Comparison of ENCODE assay signal across 12 cellular contexts in the genomic region with DNA sequence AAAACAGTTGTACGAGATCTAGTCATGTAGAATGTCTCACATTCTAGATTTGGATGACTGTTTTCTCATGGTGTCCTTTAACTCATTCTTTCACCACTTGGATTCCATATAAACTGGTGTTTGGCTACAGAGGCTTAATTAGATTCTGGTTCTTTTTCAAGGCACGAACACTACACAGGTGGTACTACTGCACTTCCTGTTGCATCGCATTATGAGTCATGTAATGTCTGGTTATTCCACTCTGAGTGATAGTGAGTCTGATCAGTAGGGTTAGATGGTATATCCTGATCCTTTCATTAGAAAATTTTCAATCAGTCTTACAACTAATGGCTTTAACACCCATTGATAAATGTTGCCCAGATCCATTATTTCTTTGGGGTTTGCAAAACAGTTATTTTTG. TPM values are rescaled to one million over a fixed set of nuclear protein-coding genes. Genes with fewer than 3 reads are reported as not detected.
DNase-seq lines count a peak whose midpoint lies in the region; ATAC-seq and TF ChIP-seq lines count a peak whose summit lies in the region.
"Had no signal": no experiment of that assay in that cellular context is flagged by ENCODE, and none has a peak within 500 bp of the region (broad histone marks: within the 10 kb centered on the region; RNA-seq: fewer than 3 reads in every experiment).

No MANE protein-coding gene starts in this region.

- H3K9me2 ChIP-seq in GM23338 (ENCODE audit: insufficient read depth), result 0 out of 2 replicates have a peak, but pooled peaks cover 2% of the 10 kb centered on the region

- H3K27ac ChIP-seq in CD8-positive, alpha-beta T cell (ENCODE audit: low read depth, low read length), result no peak overlapping the region
- H3K27ac ChIP-seq in spleen (no peak overlapping the region), GM23338 (ENCODE audit: low read depth) (no peak overlapping the region)
- H3K27ac ChIP-seq: dorsolateral prefrontal cortex, transverse colon had no signal

- no peaks in the 10 kb centered on the region for H3K9me3 Mint-ChIP-seq in CD8-positive, alpha-beta T cell
- no peaks in the 10 kb centered on the region for H3K9me3 Mint-ChIP-seq in T-cell
- no peaks in the 10 kb centered on the region for H3K9me3 Mint-ChIP-seq in GM23338
- H3K9me3 Mint-ChIP-seq in activated T-cell treated with anti-CD3 and anti-CD28 coated beads, Interleukin-2, amount 50 U/mL, for 24 hours, result peaks cover 3% of the 10 kb centered on the region
- H3K9me3 Mint-ChIP-seq: neural crest cell had no signal

- POLR2A ChIA-PET in CD8-positive, alpha-beta T cell (lab: Charles Lee), result no interaction called here
- POLR2A ChIA-PET in T-cell (lab: Charles Lee), result no interaction called here

- H3K27ac Mint-ChIP-seq in CD8-positive, alpha-beta T cell, result no peak overlapping the region
- H3K27ac Mint-ChIP-seq in T-cell (no peak overlapping the region), GM23338 (no peak overlapping the region)
- no peak overlapping the region for H3K27ac Mint-ChIP-seq in activated T-cell treated with anti-CD3 and anti-CD28 coated beads, Interleukin-2, amount 50 U/mL, for 24 hours

- no peaks in the 10 kb centered on the region for H3F3A ChIP-seq in GM23338 (replicated peaks; ENCODE audit: low read depth)

- intact Hi-C loops in CD8-positive, alpha-beta T cell (cut with DNase I, micrococcal nuclease), result no loop called here
- intact Hi-C loops in spleen (cut with DNase I; ENCODE audit: low total_unique reads), result no loop called here

- no peaks in the 10 kb centered on the region for H3K79me2 ChIP-seq in GM23338 (replicated peaks; ENCODE audit: insufficient read depth)

- no peaks in the 10 kb centered on the region for H3K36me3 Mint-ChIP-seq in CD8-positive, alpha-beta T cell
- H3K36me3 Mint-ChIP-seq in T-cell (no peaks in the 10 kb centered on the region), GM23338 (ENCODE audit: low read depth) (no peaks in the 10 kb centered on the region)
- H3K36me3 Mint-ChIP-seq in activated T-cell treated with anti-CD3 and anti-CD28 coated beads, Interleukin-2, amount 50 U/mL, for 24 hours (ENCODE audit: low read depth), result no peaks in the 10 kb centered on the region

- no peak overlapping the region for H2AFZ ChIP-seq in GM23338

- H4K20me1 ChIP-seq in GM23338 (replicated peaks; ENCODE audit: insufficient read depth), result no peaks in the 10 kb centered on the region

- no peaks in the 10 kb centered on the region for H3K27me3 ChIP-seq in CD8-positive, alpha-beta T cell (ENCODE audit: insufficient read depth, low read length)
- H3K27me3 ChIP-seq in spleen (replicated peaks in 1 of 7), result no peaks in the 10 kb centered on the region
- no peaks in the 10 kb centered on the region for H3K27me3 ChIP-seq in GM23338 (ENCODE audit: insufficient read depth)
- H3K27me3 ChIP-seq: dorsolateral prefrontal cortex, transverse colon had no signal

- ATAC-seq in CD8-positive, alpha-beta T cell, result peak; percentile 69
- ATAC-seq in GM19043 (IDR thresholded peaks at IDR 0.05; ENCODE audit: low read depth, unreplicated experiment) (peak; percentile 75), HG02981 (IDR thresholded peaks at IDR 0.05; ENCODE audit: unreplicated experiment) (peak; percentile 71), T-cell (replicated peaks in 1 of 4) (peak; percentile 61 to 78 (median 69)), GM23338 (no peak)

- no peaks in the 10 kb centered on the region for H3K4me1 Mint-ChIP-seq in CD8-positive, alpha-beta T cell (ENCODE audit: low read depth)
- H3K4me1 Mint-ChIP-seq in T-cell (peaks cover 4 to 8% (median 7%) of the 10 kb centered on the region in 3 donors), GM23338 (peaks cover 8% of the 10 kb centered on the region; the same call in 1 of the 3 replicates)
- peaks cover 15% of the 10 kb centered on the region for H3K4me1 Mint-ChIP-seq in activated T-cell treated with anti-CD3 and anti-CD28 coated beads, Interleukin-2, amount 50 U/mL, for 24 hours (ENCODE audit: low read depth)
- H3K4me1 Mint-ChIP-seq: CD14-positive monocyte, neural crest cell had no signal

- no peak overlapping the region for H3K4me3 ChIP-seq in CD8-positive, alpha-beta T cell (ENCODE audit: low read depth, low read length)
- H3K4me3 ChIP-seq in spleen (no peak overlapping the region), GM23338 (no peak overlapping the region)
- H3K4me3 ChIP-seq: dorsolateral prefrontal cortex, transverse colon had no signal

- no peak overlapping the region for H3K4me3 Mint-ChIP-seq in CD8-positive, alpha-beta T cell
- H3K4me3 Mint-ChIP-seq in T-cell, result no peak overlapping the region
- H3K4me3 Mint-ChIP-seq in GM23338, result no peak overlapping the region
- no peak overlapping the region for H3K4me3 Mint-ChIP-seq in activated T-cell treated with anti-CD3 and anti-CD28 coated beads, Interleukin-2, amount 50 U/mL, for 24 hours
- H3K4me3 Mint-ChIP-seq: CD14-positive monocyte, neural crest cell had no signal

- H3K4me2 ChIP-seq in GM23338, result no peak overlapping the region

- no peak for TF ChIP-seq CTCF in CD8-positive, alpha-beta T cell (IDR thresholded peaks at IDR 0.05)
- TF ChIP-seq CTCF in spleen (IDR thresholded peaks at IDR 0.05 in 8 of 11, conservative IDR thresholded peaks at IDR 0.05 in 3 of 11) (no peak), GM23338 (conservative IDR thresholded peaks at IDR 0.05; ENCODE audit: low read depth in 2 of 2) (no peak)

- DNase-seq in CD8-positive, alpha-beta T cell, result no peak
- DNase-seq in T-cell (no peak), NCI-H2171 (lab: John Stamatoyannopoulos, UW) (no peak), spleen (no peak), GM23338 (ENCODE audit: low spot score) (no peak)
- DNase-seq in activated T-cell treated with anti-CD3 and anti-CD28 coated beads, Interleukin-2, amount 50 U/mL, for 24 hours, result no peak
- DNase-seq: dorsolateral prefrontal cortex, transverse colon had no signal

- H3K36me3 ChIP-seq in CD8-positive, alpha-beta T cell (ENCODE audit: insufficient read depth, low read length), result no peaks in the 10 kb centered on the region
- H3K36me3 ChIP-seq in spleen, result no peaks in the 10 kb centered on the region
- H3K36me3 ChIP-seq in GM23338 (ENCODE audit: insufficient read depth), result no peaks in the 10 kb centered on the region
- H3K36me3 ChIP-seq: transverse colon had no signal

- WGBS in spleen, 5 donors, result 75 to 79% (median 78%) methylated on average over 3 of the region's 3 CpGs

- no peaks in the 10 kb centered on the region for H3K4me1 ChIP-seq in CD8-positive, alpha-beta T cell (ENCODE audit: insufficient read depth, low read length)
- H3K4me1 ChIP-seq in spleen (no peaks in the 10 kb centered on the region), GM23338 (ENCODE audit: insufficient read depth) (no peaks in the 10 kb centered on the region)
- H3K4me1 ChIP-seq: transverse colon had no signal

- CTCF ChIA-PET in CD8-positive, alpha-beta T cell (lab: Charles Lee), result no interaction called here
- CTCF ChIA-PET in T-cell (lab: Charles Lee), result no interaction called here

- no peaks in the 10 kb centered on the region for H3K9me3 ChIP-seq in CD8-positive, alpha-beta T cell (ENCODE audit: low read length)
- H3K9me3 ChIP-seq in spleen, result peaks cover 0 to 3% (median 0%) of the 10 kb centered on the region in 8 donors
- H3K9me3 ChIP-seq: transverse colon had no signal

- no peak for TF ChIP-seq POLR2A in spleen (IDR thresholded peaks at IDR 0.05)

- H3K27me3 Mint-ChIP-seq in CD8-positive, alpha-beta T cell (ENCODE audit: low read depth), result peaks cover 13% of the 10 kb centered on the region
- H3K27me3 Mint-ChIP-seq in T-cell (peaks cover 19 to 20% of the 10 kb centered on the region in 2 donors), GM23338 (ENCODE audit: insufficient read depth, low read depth, poor library complexity) (no peaks in the 10 kb centered on the region)
- H3K27me3 Mint-ChIP-seq in activated T-cell treated with anti-CD3 and anti-CD28 coated beads, Interleukin-2, amount 50 U/mL, for 24 hours, result peaks cover 18% of the 10 kb centered on the region

RNA-seq across cellular contexts. Expression of a gene that starts 11.2 kb away (rescaled TPM):
- total RNA-seq in CD8-positive, alpha-beta T cell, result 10 to 100 TPM; 61.2 to 61.3 TPM
- total RNA-seq in T-cell, result 10 to 100 TPM; 59.6 to 83.3 (median 69.0) TPM
- 100 to 1,000 TPM in 1 of 7 donors, 10 to 100 TPM in 6; 61.8 to 100 (median 73.7) TPM for total RNA-seq in spleen
- 10 to 100 TPM in 2 of 3 donors, 1 to 10 TPM in 1; 7.5 to 13.2 (median 12.5) TPM for polyA plus RNA-seq in spleen
- 29.4 and 33.5 TPM in 2 replicates for total RNA-seq in GM23338 (2014; rRNA removed; shearing (Covaris generic))
- polyA plus RNA-seq in GM23338 (2016; fragmentation: Nextera tagmentation; extraction: Ambion mirVana), result 51.9 and 67.4 TPM in 2 replicates

RNA-seq across cellular contexts. Expression of a gene that starts 49.0 kb away (rescaled TPM):
- 10 to 100 TPM; 12.3 to 12.5 TPM for total RNA-seq in CD8-positive, alpha-beta T cell
- total RNA-seq in T-cell, result 10 to 100 TPM; 14.8 to 27.1 (median 21.9) TPM
- 10 to 100 TPM; 13.0 to 20.1 (median 16.3) TPM for total RNA-seq in spleen
- 10 to 100 TPM; 11.6 to 12.1 (median 11.7) TPM for polyA plus RNA-seq in spleen
- 13.5 and 19.7 TPM in 2 replicates for total RNA-seq in GM23338 (2014; rRNA removed; shearing (Covaris generic))
- 11.2 and 14.5 TPM in 2 replicates for polyA plus RNA-seq in GM23338 (2016; fragmentation: Nextera tagmentation; extraction: Ambion mirVana)
